Comparison of ENCODE assay signal across 8 cellular contexts in the genomic region with DNA sequence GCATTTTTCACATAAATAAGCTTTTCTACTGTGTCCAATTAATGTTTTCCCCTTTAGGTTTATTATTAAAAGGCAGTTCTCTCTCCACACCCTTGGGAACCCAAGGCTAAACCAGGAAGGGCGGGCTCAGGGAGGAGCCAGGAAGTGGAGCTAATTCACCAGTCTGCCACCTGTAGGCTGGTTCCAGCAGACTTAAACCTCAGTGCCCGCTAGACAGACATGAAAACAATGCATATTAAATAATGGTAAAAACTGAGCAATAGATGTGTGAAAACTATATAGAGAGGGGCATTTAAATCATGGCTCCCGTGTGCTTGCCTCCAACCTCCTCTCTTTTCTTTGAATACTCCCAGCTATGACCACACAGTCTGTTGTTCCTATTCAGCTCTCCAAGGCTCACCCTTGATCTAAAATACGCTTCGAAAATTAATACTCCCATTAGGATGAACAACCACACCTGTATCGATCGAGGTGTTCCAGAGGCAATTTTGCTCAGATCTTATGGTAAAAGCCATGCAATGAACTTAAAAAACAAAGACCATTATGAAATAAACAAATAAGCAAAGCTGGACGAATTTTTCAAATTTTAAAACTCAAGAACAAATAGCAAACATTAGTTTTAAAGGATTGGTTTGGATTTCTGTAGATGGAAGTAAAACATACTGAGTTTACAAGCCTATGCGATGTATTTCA.
DNase-seq lines count a peak whose midpoint lies in the region; ATAC-seq and TF ChIP-seq lines count a peak whose summit lies in the region.

No MANE protein-coding gene starts in this region.

- H3K4me1 Mint-ChIP-seq in type B pancreatic cell (ENCODE audit: unreplicated experiment), result no peaks in the 10 kb centered on the region

- H3K79me2 ChIP-seq in OCI-LY7 (ENCODE audit: insufficient read depth, low read depth, low read length), result no peaks in the 10 kb centered on the region
- H3K79me2 ChIP-seq in hepatocyte, result no peaks in the 10 kb centered on the region
- H3K79me2 ChIP-seq in PC-9 (ENCODE audit: low read depth), result no peaks in the 10 kb centered on the region

- H3K27ac ChIP-seq in heart left ventricle (no peak overlapping the region), OCI-LY7 (ENCODE audit: low read depth, low read length, poor library complexity, severe bottlenecking) (no peak overlapping the region), hepatocyte (no peak overlapping the region), PC-9 (no peak overlapping the region)

- WGBS in heart left ventricle, 4 donors, result 37 to 57% (median 47%) methylated on average over 9 of the region's 9 CpGs
- 37% methylated on average over 9 of the region's 9 CpGs for WGBS in hepatocyte (ENCODE audit: low lambda C conversion rate, missing lambda C conversion rate)

- H3K4me2 ChIP-seq in OCI-LY7 (ENCODE audit: low read length) (no peak overlapping the region), hepatocyte (peak overlapping the region; percentile 92), PC-9 (no peak overlapping the region)

- no peaks in the 10 kb centered on the region for H3K9me3 Mint-ChIP-seq in type B pancreatic cell

- H4K20me1 ChIP-seq in OCI-LY7 (ENCODE audit: insufficient read depth, low read length) (no peaks in the 10 kb centered on the region), hepatocyte (ENCODE audit: insufficient read depth, poor library complexity, severe bottlenecking) (no peaks in the 10 kb centered on the region), PC-9 (ENCODE audit: insufficient read depth) (no peaks in the 10 kb centered on the region)

- peak in 1 of 5 donors; percentile 37 for DNase-seq in heart left ventricle
- no peak for DNase-seq in Right ventricle myocardium inferior (ENCODE audit: missing footprints)
- DNase-seq in OCI-LY7 (ENCODE audit: low spot score), result peak; percentile 6
- DNase-seq in hepatocyte (ENCODE audit: low spot score), result peak; percentile 58
- DNase-seq in type B pancreatic cell (ENCODE audit: extremely low spot score, unreplicated experiment), result no peak
- no peak for DNase-seq in PC-9

- H3K9me2 ChIP-seq in OCI-LY7 (ENCODE audit: insufficient read depth, low read length) (no peaks in the 10 kb centered on the region), hepatocyte (replicated peaks; ENCODE audit: insufficient read depth) (no peaks in the 10 kb centered on the region), PC-9 (ENCODE audit: insufficient read depth) (no peaks in the 10 kb centered on the region)

- peaks cover 0 to 28% (median 7%) of the 10 kb centered on the region in 12 donors for H3K4me1 ChIP-seq in heart left ventricle
- H3K4me1 ChIP-seq in OCI-LY7 (ENCODE audit: insufficient read depth, low read length, poor library complexity, severe bottlenecking), result no peaks in the 10 kb centered on the region
- H3K4me1 ChIP-seq in hepatocyte (ENCODE audit: insufficient read depth), result peaks cover 11% of the 10 kb centered on the region
- H3K4me1 ChIP-seq in PC-9 (replicated peaks; ENCODE audit: insufficient read depth), result no peaks in the 10 kb centered on the region

- no peak for TF ChIP-seq POLR2A in heart left ventricle (IDR thresholded peaks at IDR 0.05)

- peak in 2 of 4 donors; percentile 55 to 68 for ATAC-seq in heart left ventricle
- no peak for ATAC-seq in Right ventricle myocardium inferior
- ATAC-seq in HG02678 (IDR thresholded peaks at IDR 0.05; ENCODE audit: unreplicated experiment), result no peak
- ATAC-seq in GM19324 (IDR thresholded peaks at IDR 0.05; ENCODE audit: low FRiP score, unreplicated experiment), result no peak

- TF ChIP-seq CTCF in heart left ventricle (IDR thresholded peaks at IDR 0.05) (peak in 7 of 12 donors; percentile 9 to 36 (median 18)), OCI-LY7 (conservative IDR thresholded peaks at IDR 0.05; ENCODE audit: low read length) (peak; percentile 46; the same call in 1 of the 2 replicates), hepatocyte (IDR thresholded peaks at IDR 0.05; ENCODE audit: poor library complexity) (peak; percentile 40), type B pancreatic cell (conservative IDR thresholded peaks at IDR 0.05) (peak; percentile 44), PC-9 (conservative IDR thresholded peaks at IDR 0.05) (no peak)

- POLR2A ChIA-PET in OCI-LY7 (lab: Charles Lee) (interaction anchor here (0.6 kb wide), 3 partner anchors 11 to 105 kb away, joined by 3 to 7 read pairs (median 3); no protein-coding TSS in a partner anchor), PC-9 (lab: Charles Lee; ENCODE audit: unreplicated experiment) (no interaction called here)

- no TSS peak for BruUV-seq in OCI-LY7 (replicated peaks; lab: Mats Ljungman, UMichigan)
- BruUV-seq in PC-9 (replicated peaks; lab: Mats Ljungman, UMichigan), result no TSS peak

- H3K27me3 Mint-ChIP-seq in type B pancreatic cell, result peaks cover 66% of the 10 kb centered on the region

- no peaks in the 10 kb centered on the region for H3K9me3 ChIP-seq in heart left ventricle
- no peaks in the 10 kb centered on the region for H3K9me3 ChIP-seq in OCI-LY7 (ENCODE audit: low read length)
- no peaks in the 10 kb centered on the region for H3K9me3 ChIP-seq in hepatocyte (ENCODE audit: low read depth)
- no peaks in the 10 kb centered on the region for H3K9me3 ChIP-seq in PC-9 (ENCODE audit: insufficient read depth, low read depth)

- CTCF ChIA-PET in OCI-LY7 (lab: Charles Lee; ENCODE audit: unreplicated experiment), result no interaction called here
- CTCF ChIA-PET in PC-9 (lab: Charles Lee), result no interaction called here

- H3K4me3 Mint-ChIP-seq in type B pancreatic cell, result peak overlapping the region; percentile 83

- intact Hi-C loops in heart left ventricle (cut with DNase I), result no loop called here
- intact Hi-C loops in Right ventricle myocardium inferior (cut with DNase I), result no loop called here
- intact Hi-C loops in OCI-LY7 (cut with micrococcal nuclease; ENCODE audit: unreplicated experiment), result no loop called here
- intact Hi-C loops in PC-9 (cut with micrococcal nuclease; ENCODE audit: unreplicated experiment), result no loop called here

- H2AFZ ChIP-seq in OCI-LY7 (ENCODE audit: low read length), result no peak overlapping the region
- H2AFZ ChIP-seq in hepatocyte, result no peak overlapping the region
- H2AFZ ChIP-seq in PC-9, result no peak overlapping the region

- peak overlapping the region; percentile 56 for H3K27ac Mint-ChIP-seq in type B pancreatic cell

- H3K27me3 ChIP-seq in heart left ventricle (peaks cover 25 to 81% (median 47%) of the 10 kb centered on the region in 9 donors), hepatocyte (peaks cover 56% of the 10 kb centered on the region), PC-9 (ENCODE audit: insufficient read depth, low read depth) (no peaks in the 10 kb centered on the region)

- no peaks in the 10 kb centered on the region for H3K36me3 Mint-ChIP-seq in type B pancreatic cell

- H3F3A ChIP-seq in PC-9 (ENCODE audit: insufficient read depth, low read depth), result no peaks in the 10 kb centered on the region

- H3K4me3 ChIP-seq in heart left ventricle (no peak overlapping the region), OCI-LY7 (ENCODE audit: low read depth, low read length, poor library complexity, severe bottlenecking) (no peak overlapping the region), hepatocyte (no peak overlapping the region), PC-9 (no peak overlapping the region)

- H3K36me3 ChIP-seq in heart left ventricle (no peaks in the 10 kb centered on the region), OCI-LY7 (ENCODE audit: insufficient read depth, low read length) (no peaks in the 10 kb centered on the region), hepatocyte (replicated peaks; ENCODE audit: insufficient read depth, low read depth) (no peaks in the 10 kb centered on the region), PC-9 (ENCODE audit: low read depth) (no peaks in the 10 kb centered on the region)

Comparison
In these comparisons a context has a peak if more than half of its experiments do, and no peak if none do; other contexts are left out.
1. DNase-seq: peak in OCI-LY7 (single experiment) and hepatocyte (single experiment); none in Right ventricle myocardium inferior (single experiment), type B pancreatic cell (single experiment) and PC-9 (0 of 2).